In the genomic region with DNA sequence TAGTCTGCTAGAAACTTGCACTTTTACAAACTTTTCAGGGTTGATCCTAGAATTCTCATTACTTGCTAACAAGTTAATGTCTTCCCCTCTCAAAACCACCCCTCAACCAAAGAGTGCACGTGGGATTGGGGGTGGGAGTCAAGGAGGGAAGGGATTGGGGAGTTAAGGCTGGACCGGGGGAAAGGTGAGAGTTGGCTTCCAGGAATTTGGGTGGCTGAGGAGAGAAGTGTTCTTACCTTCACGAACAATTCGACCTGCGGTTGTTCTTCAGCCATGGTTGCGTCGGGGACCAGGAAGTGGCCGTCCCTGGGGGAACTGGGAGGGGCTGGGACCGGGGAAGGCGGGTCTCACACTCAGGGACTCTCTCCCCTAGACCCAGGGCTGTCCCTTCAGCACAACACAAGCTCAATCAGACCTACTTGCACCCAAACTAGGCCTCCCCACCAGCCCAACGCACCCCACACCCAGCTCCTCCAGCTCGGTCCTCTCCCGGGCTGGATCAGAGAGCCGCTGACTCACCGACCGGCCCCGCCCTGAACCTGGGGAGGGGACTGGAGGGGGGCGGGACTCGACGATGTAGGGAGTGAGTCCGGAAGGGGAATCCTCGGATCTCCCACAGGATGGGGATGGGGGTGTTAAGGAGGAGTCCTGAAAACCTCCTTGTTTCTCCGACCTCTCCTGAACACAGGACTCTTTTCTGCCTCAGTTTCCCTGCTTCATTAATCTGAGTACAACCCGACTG, we compare ENCODE assay signal across 8 cellular contexts. TPM values are rescaled to one million over a fixed set of nuclear protein-coding genes. Genes with fewer than 3 reads are reported as not detected.
DNase-seq lines count a peak whose midpoint lies in the region; ATAC-seq, FAIRE-seq and TF ChIP-seq lines count a peak whose summit lies in the region.

Gene CLIC1 (minus strand): TSS at position 505 of the 742 bp plus-strand sequence. CDS start 230 bp downstream, at position 275.

- peak within 1 kb of the TSS; percentile 83 for H3K27ac Mint-ChIP-seq in activated naive CD8-positive, alpha-beta T cell treated with anti-CD3 and anti-CD28 coated beads, Interleukin-2, amount 50 U/mL, for 24 hours

- peaks cover 3% of the 10 kb centered on the region for H3K27me3 Mint-ChIP-seq in activated naive CD8-positive, alpha-beta T cell treated with anti-CD3 and anti-CD28 coated beads, Interleukin-2, amount 50 U/mL, for 24 hours

- peak; percentile 97 for TF ChIP-seq POLR2A in prostate gland (IDR thresholded peaks at IDR 0.05)

- H3K9me3 ChIP-seq in prostate gland = no peaks in the 10 kb centered on the region

- H3K4me3 ChIP-seq in prostate gland = peak within 1 kb of the TSS; percentile 61 to 78

- H3K36me3 ChIP-seq in prostate gland = peaks cover 4 to 14% of the 10 kb centered on the region in 2 donors

- H3K4me1 Mint-ChIP-seq in activated naive CD8-positive, alpha-beta T cell treated with anti-CD3 and anti-CD28 coated beads, Interleukin-2, amount 50 U/mL, for 24 hours = peaks cover 63% of the 10 kb centered on the region

- H3K36me3 Mint-ChIP-seq in activated naive CD8-positive, alpha-beta T cell treated with anti-CD3 and anti-CD28 coated beads, Interleukin-2, amount 50 U/mL, for 24 hours (ENCODE audit: low read depth) = peaks cover 48% of the 10 kb centered on the region

- ATAC-seq in activated naive CD8-positive, alpha-beta T cell treated with anti-CD3 and anti-CD28 coated beads, Interleukin-2, amount 50 U/mL, for 24 hours = peak; percentile 42

- no peaks in the 10 kb centered on the region for H3K27me3 ChIP-seq in prostate gland (replicated peaks; ENCODE audit: insufficient read depth)

- H3K4me3 Mint-ChIP-seq in activated naive CD8-positive, alpha-beta T cell treated with anti-CD3 and anti-CD28 coated beads, Interleukin-2, amount 50 U/mL, for 24 hours = peak within 1 kb of the TSS; percentile 97

- no peak for FAIRE-seq in urothelium cell line (lab: Jason Lieb, UNC)

- peaks cover 17% of the 10 kb centered on the region for H3K4me1 ChIP-seq in prostate gland (replicated peaks)

- no peaks in the 10 kb centered on the region for H3K9me3 Mint-ChIP-seq in activated naive CD8-positive, alpha-beta T cell treated with anti-CD3 and anti-CD28 coated beads, Interleukin-2, amount 50 U/mL, for 24 hours

- H3K27ac ChIP-seq in prostate gland = peak within 1 kb of the TSS; percentile 94 to 98

- intact Hi-C loops in cardiac septum (cut with DNase I) (loop anchor here (5.0 kb wide), 1 partner anchor 61 kb away; the partner anchor contains the start of gene VARS1), prostate gland (cut with DNase I) (loop anchor here (5.0 kb wide), 1 partner anchor 86 kb away; no protein-coding TSS in a partner anchor)

- no peak for TF ChIP-seq CTCF in prostate gland (IDR thresholded peaks at IDR 0.05)

- peak; percentile 51 to 71 for DNase-seq in NCI-H187 (lab: John Stamatoyannopoulos, UW)
- no peak for DNase-seq in NCI-H187 treated with DMSO at 0.1 percent for 48 hours (lab: John Stamatoyannopoulos, UW)
- peak; percentile 82 for DNase-seq in NAMALWA (ENCODE audit: low spot score)
- peak; percentile 41 to 87 (median 59) for DNase-seq in T-helper 1 cell
- DNase-seq in activated naive CD8-positive, alpha-beta T cell treated with anti-CD3 and anti-CD28 coated beads, Interleukin-2, amount 50 U/mL, for 24 hours = peak; percentile 87
- DNase-seq in cardiac septum (ENCODE audit: low spot score) = peak; percentile 95
- peak; percentile 87 for DNase-seq in prostate gland (ENCODE audit: low spot score)
- DNase-seq in urothelium cell line (ENCODE audit: low spot score) = peak; percentile 90

- 0% methylated on average over 24 of the region's 24 CpGs for WGBS in prostate gland

RNA-seq across cellular contexts. Expression of gene CLIC1, which starts in this region (rescaled TPM):
- 131 TPM for total RNA-seq in cardiac septum
- total RNA-seq in prostate gland = 100 to 1,000 TPM; 224 to 331 TPM
